In genomic region chr14:93115069-93115919, GRCh38 we compare ENCODE assay signal across 8 cellular contexts. TPM values are rescaled to one million over a fixed set of nuclear protein-coding genes. Genes with fewer than 3 reads are reported as not detected.
A peak's percentile ranks its signal among the peaks of the same experiment; 100 is the strongest.
DNase-seq lines count a peak whose midpoint lies in the region; ATAC-seq, FAIRE-seq and TF ChIP-seq lines count a peak whose summit lies in the region.

No MANE protein-coding gene starts in this region.

- peak overlapping the region; percentile 91 for H3K4me3 ChIP-seq in coronary artery
- peak overlapping the region; percentile 81 to 92 (median 87) for H3K4me3 ChIP-seq in HepG2 (replicated peaks in 1 of 3; ENCODE audit: insufficient read depth in 1 of 3, low read depth in 2 of 3, low read length in 3 of 3)

- H3K79me2 ChIP-seq in HepG2 (ENCODE audit: insufficient read depth, low read length), result peaks cover 7% of the 10 kb centered on the region

- H3K36me3 ChIP-seq in HepG2 (replicated peaks in 1 of 2; ENCODE audit: control insufficient read depth in 1 of 2, insufficient read depth in 2 of 2, low read length in 2 of 2), result no peaks in the 10 kb centered on the region

- H2AFZ ChIP-seq in HepG2 (ENCODE audit: low read length), result no peak overlapping the region

- 0% methylated on average over 4 of the region's 121 CpGs for WGBS in HepG2 (ENCODE audit: low lambda C conversion rate)

- H3K9ac ChIP-seq in HepG2 (ENCODE audit: insufficient read depth, low read depth, low read length), result peak overlapping the region; percentile 71

- DNase-seq in AG20443 (ENCODE audit: low spot score) (peak; percentile 95), NCI-H460 (ENCODE audit: extremely low read depth, low read depth) (peak; percentile 88), coronary artery (ENCODE audit: low spot score) (peak; percentile 91), HepG2 (ENCODE audit: low spot score) (peak; percentile 63)
- DNase-seq in activated CD4-positive, alpha-beta T cell treated with anti-CD3 and anti-CD28 coated beads for 48 hours, result peak; percentile 84
- DNase-seq in stimulated activated CD4-positive, alpha-beta T cell treated with anti-CD3 and anti-CD28 coated beads, Interleukin-2, amount 100 ng/mL, for 48 hours, result peak; percentile 71 to 81

- POLR2A ChIA-PET in HepG2 (lab: Yijun Ruan, JAX), result interaction anchor here (0.8 to 1.2 kb wide), 5 partner anchors 10 to 79 kb away, joined by 3 read pairs; partner anchors contain the start of genes LYSET and MOAP1

- no peak for FAIRE-seq in HepG2 (lab: Jason Lieb, UNC)

- no peaks in the 10 kb centered on the region for H4K20me1 ChIP-seq in HepG2 (ENCODE audit: insufficient read depth, low read length)

- H3K4me2 ChIP-seq in HepG2 (ENCODE audit: low read depth, low read length), result peak overlapping the region; percentile 98

- H3K9me3 ChIP-seq in HepG2 (ENCODE audit: low read length), result no peaks in the 10 kb centered on the region

- TF ChIP-seq RAD21 in HepG2 (CRISPR knock-in tag; IDR thresholded peaks at IDR 0.05), result no peak

- ATAC-seq in GM19035 (IDR thresholded peaks at IDR 0.05; ENCODE audit: unreplicated experiment), result peak; percentile 78
- peak; percentile 75 for ATAC-seq in HG03280 (IDR thresholded peaks at IDR 0.05; ENCODE audit: unreplicated experiment)
- peak; percentile 85 for ATAC-seq in HepG2

- no peaks in the 10 kb centered on the region; a peak in 1 of 5 replicates for H3K27me3 ChIP-seq in HepG2 (ENCODE audit: control insufficient read depth in 1 of 2, insufficient read depth in 2 of 2, low read length in 2 of 2)

- H3K4me1 ChIP-seq in HepG2 (ENCODE audit: insufficient read depth, low read length), result peaks cover 38% of the 10 kb centered on the region

- TF ChIP-seq EP300 in HepG2 (IDR thresholded peaks at IDR 0.05; ENCODE audit: low read depth in 2 of 2, low read length in 2 of 2) (no peak), HepG2 (CRISPR knock-in tag; IDR thresholded peaks at IDR 0.05; ENCODE audit: borderline replicate concordance) (no peak)

- TF ChIP-seq POLR2A in HepG2 (IDR thresholded peaks at IDR 0.05; ENCODE audit: insufficient read depth in 1 of 2, low read depth in 2 of 2, low read length in 2 of 2), result peak in 1 of 2 experiments; percentile 27; a peak in 1 of 4 replicates

- in situ Hi-C loops in HepG2 (cut with HindIII; ENCODE audit: extremely low pct_ligation_motif_present, low pct_unique_long_range_greater_than_20kb), result loop anchor here (10.0 kb wide), 1 partner anchor 160 kb away; no protein-coding TSS in a partner anchor

- CTCF ChIA-PET in HepG2 (lab: Yijun Ruan, JAX; ENCODE audit: low intra/inter-chr PET ratio, low total read pairs), result interaction anchor here (0.9 to 2.2 kb wide), 5 partner anchors 18 to 163 kb away, joined by 3 to 10 read pairs (median 5); partner anchors contain the start of gene MOAP1

- intact Hi-C loops in HepG2 (cut with micrococcal nuclease; ENCODE audit: unreplicated experiment), result loop anchor here (10.0 kb wide), 2 partner anchors 60 to 80 kb away; no protein-coding TSS in a partner anchor

- H3K27ac ChIP-seq in coronary artery, result peak overlapping the region; percentile 92 to 100
- peak overlapping the region; percentile 66 for H3K27ac ChIP-seq in HepG2 (ENCODE audit: extremely low read length, insufficient read depth, low read length)

- BruUV-seq in HepG2 (replicated peaks; lab: Mats Ljungman, UMichigan), result no TSS peak

- no peak for TF ChIP-seq CTCF in coronary artery (IDR thresholded peaks at IDR 0.05)
- peak; percentile 26; the same call in 1 of the 2 replicates for TF ChIP-seq CTCF in HepG2 (CRISPR knock-in tag; IDR thresholded peaks at IDR 0.05)

TF ChIP-seq in HepG2, 621 proteins besides CTCF, POLR2A, EP300 and RAD21 (continues in another document):
- TF ChIP-seq ATF7-NPFF (CRISPR knock-in tag; IDR thresholded peaks at IDR 0.05; ENCODE audit: low read depth) (peak; percentile 31; the same call in 1 of the 2 replicates), SALL2 (CRISPR knock-in tag; IDR thresholded peaks at IDR 0.05) (no peak), ZNF121 (CRISPR knock-in tag; IDR thresholded peaks at IDR 0.05) (no peak; the same call in 1 of the 2 replicates)
- TF ChIP-seq, protein P1, sequence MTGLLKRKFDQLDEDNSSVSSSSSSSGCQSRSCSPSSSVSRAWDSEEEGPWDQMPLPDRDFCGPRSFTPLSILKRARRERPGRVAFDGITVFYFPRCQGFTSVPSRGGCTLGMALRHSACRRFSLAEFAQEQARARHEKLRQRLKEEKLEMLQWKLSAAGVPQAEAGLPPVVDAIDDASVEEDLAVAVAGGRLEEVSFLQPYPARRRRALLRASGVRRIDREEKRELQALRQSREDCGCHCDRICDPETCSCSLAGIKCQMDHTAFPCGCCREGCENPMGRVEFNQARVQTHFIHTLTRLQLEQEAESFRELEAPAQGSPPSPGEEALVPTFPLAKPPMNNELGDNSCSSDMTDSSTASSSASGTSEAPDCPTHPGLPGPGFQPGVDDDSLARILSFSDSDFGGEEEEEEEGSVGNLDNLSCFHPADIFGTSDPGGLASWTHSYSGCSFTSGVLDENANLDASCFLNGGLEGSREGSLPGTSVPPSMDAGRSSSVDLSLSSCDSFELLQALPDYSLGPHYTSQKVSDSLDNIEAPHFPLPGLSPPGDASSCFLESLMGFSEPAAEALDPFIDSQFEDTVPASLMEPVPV (CRISPR knock-in tag; IDR thresholded peaks at IDR 0.05), result no peak
- TF ChIP-seq, protein P2, sequence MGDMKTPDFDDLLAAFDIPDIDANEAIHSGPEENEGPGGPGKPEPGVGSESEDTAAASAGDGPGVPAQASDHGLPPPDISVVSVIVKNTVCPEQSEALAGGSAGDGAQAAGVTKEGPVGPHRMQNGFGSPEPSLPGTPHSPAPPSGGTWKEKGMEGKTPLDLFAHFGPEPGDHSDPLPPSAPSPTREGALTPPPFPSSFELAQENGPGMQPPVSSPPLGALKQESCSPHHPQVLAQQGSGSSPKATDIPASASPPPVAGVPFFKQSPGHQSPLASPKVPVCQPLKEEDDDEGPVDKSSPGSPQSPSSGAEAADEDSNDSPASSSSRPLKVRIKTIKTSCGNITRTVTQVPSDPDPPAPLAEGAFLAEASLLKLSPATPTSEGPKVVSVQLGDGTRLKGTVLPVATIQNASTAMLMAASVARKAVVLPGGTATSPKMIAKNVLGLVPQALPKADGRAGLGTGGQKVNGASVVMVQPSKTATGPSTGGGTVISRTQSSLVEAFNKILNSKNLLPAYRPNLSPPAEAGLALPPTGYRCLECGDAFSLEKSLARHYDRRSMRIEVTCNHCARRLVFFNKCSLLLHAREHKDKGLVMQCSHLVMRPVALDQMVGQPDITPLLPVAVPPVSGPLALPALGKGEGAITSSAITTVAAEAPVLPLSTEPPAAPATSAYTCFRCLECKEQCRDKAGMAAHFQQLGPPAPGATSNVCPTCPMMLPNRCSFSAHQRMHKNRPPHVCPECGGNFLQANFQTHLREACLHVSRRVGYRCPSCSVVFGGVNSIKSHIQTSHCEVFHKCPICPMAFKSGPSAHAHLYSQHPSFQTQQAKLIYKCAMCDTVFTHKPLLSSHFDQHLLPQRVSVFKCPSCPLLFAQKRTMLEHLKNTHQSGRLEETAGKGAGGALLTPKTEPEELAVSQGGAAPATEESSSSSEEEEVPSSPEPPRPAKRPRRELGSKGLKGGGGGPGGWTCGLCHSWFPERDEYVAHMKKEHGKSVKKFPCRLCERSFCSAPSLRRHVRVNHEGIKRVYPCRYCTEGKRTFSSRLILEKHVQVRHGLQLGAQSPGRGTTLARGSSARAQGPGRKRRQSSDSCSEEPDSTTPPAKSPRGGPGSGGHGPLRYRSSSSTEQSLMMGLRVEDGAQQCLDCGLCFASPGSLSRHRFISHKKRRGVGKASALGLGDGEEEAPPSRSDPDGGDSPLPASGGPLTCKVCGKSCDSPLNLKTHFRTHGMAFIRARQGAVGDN (CRISPR knock-in tag; IDR thresholded peaks at IDR 0.05), result peak; percentile 58; the same call in 1 of the 2 replicates
- TF ChIP-seq, protein P3, sequence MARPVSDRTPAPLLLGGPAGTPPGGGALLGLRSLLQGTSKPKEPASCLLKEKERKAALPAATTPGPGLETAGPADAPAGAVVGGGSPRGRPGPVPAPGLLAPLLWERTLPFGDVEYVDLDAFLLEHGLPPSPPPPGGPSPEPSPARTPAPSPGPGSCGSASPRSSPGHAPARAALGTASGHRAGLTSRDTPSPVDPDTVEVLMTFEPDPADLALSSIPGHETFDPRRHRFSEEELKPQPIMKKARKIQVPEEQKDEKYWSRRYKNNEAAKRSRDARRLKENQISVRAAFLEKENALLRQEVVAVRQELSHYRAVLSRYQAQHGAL (CRISPR knock-in tag; IDR thresholded peaks at IDR 0.05; ENCODE audit: not compliant biosample characterization), result no peak
- TF ChIP-seq, protein P4, sequence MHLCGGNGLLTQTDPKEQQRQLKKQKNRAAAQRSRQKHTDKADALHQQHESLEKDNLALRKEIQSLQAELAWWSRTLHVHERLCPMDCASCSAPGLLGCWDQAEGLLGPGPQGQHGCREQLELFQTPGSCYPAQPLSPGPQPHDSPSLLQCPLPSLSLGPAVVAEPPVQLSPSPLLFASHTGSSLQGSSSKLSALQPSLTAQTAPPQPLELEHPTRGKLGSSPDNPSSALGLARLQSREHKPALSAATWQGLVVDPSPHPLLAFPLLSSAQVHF (CRISPR knock-in tag; IDR thresholded peaks at IDR 0.05), result no peak

RNA-seq across cellular contexts. Expression of gene ITPK1, which starts 0.4 kb away (rescaled TPM):
- 183 and 194 TPM in 2 replicates for total RNA-seq in NCI-H460 (2014; rRNA removed; shearing (Covaris generic))
- 140 and 167 TPM in 2 replicates for polyA plus RNA-seq in NCI-H460 (2014; cell fraction: nucleus; rRNA removed)
- total RNA-seq in HepG2 (2016; rRNA removed; fragmentation: Illumina TruSeq; extraction: Trizol), result 20.5 and 28.1 TPM in 2 replicates
- total RNA-seq in HepG2 (2016; cell fraction: cytosol; rRNA removed; fragmentation: Illumina TruSeq; extraction: Trizol; ENCODE audit: low read depth), result 8.4 and 11.5 TPM in 2 replicates
- 15.9 and 20.1 TPM in 2 replicates for total RNA-seq in HepG2 (2016; cell fraction: insoluble cytoplasmic fraction; rRNA removed; fragmentation: Illumina TruSeq; extraction: Trizol)
- 31.0 and 31.9 TPM in 2 replicates for total RNA-seq in HepG2 (2016; cell fraction: membrane; rRNA removed; fragmentation: Illumina TruSeq; extraction: Trizol)
- 11.8 and 15.8 TPM in 2 replicates for total RNA-seq in HepG2 (2016; cell fraction: nucleus; rRNA removed; fragmentation: Illumina TruSeq; extraction: Trizol)
- 47.5 and 64.2 TPM in 2 replicates for polyA plus RNA-seq in HepG2 (2011; rRNA removed)
- polyA plus RNA-seq in HepG2 (2011; cell fraction: cytosol; rRNA removed), result 30.0 and 37.2 TPM in 2 replicates
- polyA plus RNA-seq in HepG2 (2011; cell fraction: nucleus; rRNA removed), result 30.6 and 37.4 TPM in 2 replicates
- polyA plus RNA-seq in HepG2 (2012), result 17.7 and 18.1 TPM in 2 replicates
- polyA plus RNA-seq in HepG2 (2016; cell fraction: cytosol; fragmentation: Illumina TruSeq; extraction: Trizol; ENCODE audit: low read depth), result 21.3 and 21.6 TPM in 2 replicates
- polyA plus RNA-seq in HepG2 (2016; cell fraction: insoluble cytoplasmic fraction; fragmentation: Illumina TruSeq; extraction: Trizol; ENCODE audit: low read depth), result 28.1 and 40.5 TPM in 2 replicates
- polyA plus RNA-seq in HepG2 (2016; cell fraction: membrane; fragmentation: Illumina TruSeq; extraction: Trizol; ENCODE audit: low read depth), result 43.7 and 50.0 TPM in 2 replicates
- polyA plus RNA-seq in HepG2 (2016; cell fraction: nucleus; fragmentation: Illumina TruSeq; extraction: Trizol; ENCODE audit: insufficient read depth, low read depth), result 24.0 and 25.1 TPM in 2 replicates
- polyA minus RNA-seq in HepG2 (2011; rRNA and poly(A)+ RNA removed; ENCODE audit: low replicate concordance), result 147 and 407 TPM in 2 replicates
- 32.5 and 39.1 TPM in 2 replicates for polyA minus RNA-seq in HepG2 (2011; cell fraction: cytosol; rRNA and poly(A)+ RNA removed)
- polyA minus RNA-seq in HepG2 (2011; cell fraction: nucleus; rRNA and poly(A)+ RNA removed), result 12.5 and 17.4 TPM in 2 replicates

Comparison
In these comparisons a context has a peak if more than half of its experiments do, and no peak if none do; other contexts are left out.
1. Peak in every context shown above with its lines: DNase-seq, ATAC-seq, H3K4me3 ChIP-seq and H3K27ac ChIP-seq.